In the genomic region with DNA sequence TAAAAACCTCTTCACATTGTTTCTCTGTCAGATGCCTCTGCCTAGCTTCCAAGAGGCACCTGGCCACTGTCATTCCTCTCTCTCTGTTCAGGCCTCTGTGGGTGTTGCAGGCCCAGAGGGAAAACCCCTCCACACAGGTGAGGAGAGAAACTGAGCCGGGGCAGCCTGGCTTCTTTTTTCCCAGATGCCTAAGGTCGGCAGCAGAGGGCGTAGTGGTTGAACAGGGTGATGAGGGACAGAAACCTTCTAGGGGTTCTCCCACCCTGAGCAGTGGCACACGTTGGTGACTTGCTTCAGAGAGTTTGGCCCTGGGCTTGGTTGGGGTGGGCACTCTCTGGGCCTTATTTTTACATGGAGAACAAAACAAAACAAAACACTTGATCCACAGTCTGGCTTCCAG, we compare ENCODE assay signal across 16 cellular contexts. TPM values are rescaled to one million over a fixed set of nuclear protein-coding genes. Genes with fewer than 3 reads are reported as not detected.
DNase-seq lines count a peak whose midpoint lies in the region; TF ChIP-seq lines count a peak whose summit lies in the region.
"Had no signal": no experiment of that assay in that cellular context is flagged by ENCODE, and none has a peak within 500 bp of the region (broad histone marks: within the 10 kb centered on the region; RNA-seq: fewer than 3 reads in every experiment).

No MANE protein-coding gene starts in this region.

- no peak overlapping the region for H3K27ac ChIP-seq in OCI-LY1 (ENCODE audit: low read depth, low read length, poor library complexity, severe bottlenecking)
- H3K27ac ChIP-seq: testis had no signal

- no peaks in the 10 kb centered on the region for H3F3A ChIP-seq in OCI-LY1 (ENCODE audit: insufficient read depth, low read length)

- H3K4me2 ChIP-seq in OCI-LY1 (ENCODE audit: low read length), result no peak overlapping the region

- H3K36me3 ChIP-seq in OCI-LY1 (ENCODE audit: insufficient read depth, low read length), result no peaks in the 10 kb centered on the region

- H3K4me3 ChIP-seq in OCI-LY1 (ENCODE audit: low read depth, low read length, poor library complexity, severe bottlenecking) (no peak overlapping the region), fibroblast of villous mesenchyme (ENCODE audit: low read depth, low read length) (no peak overlapping the region)
- H3K4me3 ChIP-seq: testis had no signal

- no peaks in the 10 kb centered on the region for H4K20me1 ChIP-seq in OCI-LY1 (ENCODE audit: insufficient read depth, low read length)

- no peaks in the 10 kb centered on the region for H3K4me1 ChIP-seq in OCI-LY1 (ENCODE audit: insufficient read depth, low read length, severe bottlenecking)
- H3K4me1 ChIP-seq: testis had no signal

- H3K27me3 ChIP-seq in OCI-LY1 (ENCODE audit: insufficient read depth, low read length), result no peaks in the 10 kb centered on the region
- H3K27me3 ChIP-seq: testis had no signal

- no peaks in the 10 kb centered on the region for H3K79me2 ChIP-seq in OCI-LY1 (ENCODE audit: insufficient read depth, low read length)

- H3K9me3 ChIP-seq in OCI-LY1 (ENCODE audit: low read length), result no peaks in the 10 kb centered on the region
- H3K9me3 ChIP-seq: testis had no signal

- no peaks in the 10 kb centered on the region for H3K9me2 ChIP-seq in OCI-LY1 (ENCODE audit: low read depth, low read length)

- TF ChIP-seq CTCF in GM12874 (IDR thresholded peaks at IDR 0.05; ENCODE audit: insufficient read depth, low read depth, low read length) (peak; percentile 39; the same call in 1 of the 2 replicates), OCI-LY1 (IDR thresholded peaks at IDR 0.05; ENCODE audit: low read length) (peak; percentile 51; the same call in 1 of the 2 replicates), fibroblast of villous mesenchyme (IDR thresholded peaks at IDR 0.05; ENCODE audit: insufficient read depth, low read depth, low read length) (peak; percentile 14)

- DNase-seq in COLO668 (lab: John Stamatoyannopoulos, UW; ENCODE audit: unreplicated experiment) (peak; percentile 4), fibroblast of villous mesenchyme (ENCODE audit: low read depth) (no peak), GF-D8 (lab: John Stamatoyannopoulos, UW) (no peak), LoVo (ENCODE audit: low spot score) (no peak)
- no peak for DNase-seq in stimulated activated CD4-positive, alpha-beta T cell treated with anti-CD3 and anti-CD28 coated beads, Interleukin-2, amount 100 ng/mL, for 48 hours
- DNase-seq in activated CD8-positive, alpha-beta memory T cell treated with anti-CD3 and anti-CD28 coated beads, Interleukin-2, amount 50 U/mL, for 4 hours, result no peak
- DNase-seq: activated CD4-positive, CD25-positive, alpha-beta regulatory T cell treated with anti-CD3 and anti-CD28 coated beads, Interleukin-2, amount 50 U/mL, for 72 hours; NCI-H1092; NCI-H524; retina; testis had no signal

- H2AFZ ChIP-seq in OCI-LY1 (ENCODE audit: low read length), result no peak overlapping the region

- no peak overlapping the region for H3K9ac ChIP-seq in OCI-LY1 (ENCODE audit: low read length)

RNA-seq across cellular contexts. Expression of gene IL9, which starts 12.2 kb away (rescaled TPM):
- total RNA-seq in fibroblast of villous mesenchyme, result not detected in 2 replicates
- total RNA-seq: cardiac septum, fibroblast of lung, testis had no signal

RNA-seq across cellular contexts. Expression of gene SLC25A48, which starts 49.0 kb away (rescaled TPM):
- not detected in 2 replicates for total RNA-seq in fibroblast of villous mesenchyme
- total RNA-seq: activated T-helper 2 cell treated with anti-CD3 and anti-CD28 coated beads, Interferon-gamma antibody, Interleukin-2, Interleukin-4, amounts not matched to agents 10 μg/mL and 5 μg/mL and 100 μg/mL, durations not matched to agents 14 hours and 24 hours and 36 hours; cardiac septum; fibroblast of lung had no signal
